In the genomic region with DNA sequence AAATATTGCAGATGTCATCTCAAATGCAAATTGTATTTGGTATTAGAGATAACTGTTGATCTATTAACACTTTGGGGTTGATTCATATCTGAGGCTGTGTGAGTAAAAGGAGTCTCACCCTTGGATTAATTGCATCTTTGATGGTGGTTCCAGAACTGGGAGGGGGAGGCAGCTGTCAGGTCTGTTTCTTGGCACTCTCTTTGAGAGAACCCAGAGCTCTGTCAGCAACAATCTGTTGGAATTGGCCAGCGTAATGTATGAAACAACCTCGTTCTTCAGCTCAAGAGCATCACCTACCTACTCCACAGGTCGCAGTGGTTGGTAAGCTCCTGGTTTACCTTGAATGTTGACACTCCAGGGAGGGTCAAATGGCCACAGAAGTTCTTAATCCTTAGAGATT, we compare ENCODE assay signal across 25 cellular contexts.
DNase-seq lines count a peak whose midpoint lies in the region; ATAC-seq lines count a peak whose summit lies in the region.
"Had no signal": no experiment of that assay in that cellular context is flagged by ENCODE, and none has a peak within 500 bp of the region (broad histone marks: within the 10 kb centered on the region; RNA-seq: fewer than 3 reads in every experiment).

No MANE protein-coding gene starts in this region.

- H3K79me1 ChIP-seq in trophoblast cell (ENCODE audit: low read length): no peaks in the 10 kb centered on the region

- no peak overlapping the region for H4K12ac ChIP-seq in trophoblast cell (ENCODE audit: low read depth, low read length)

- no peak for ATAC-seq in GM18519 (IDR thresholded peaks at IDR 0.05; ENCODE audit: low FRiP score, unreplicated experiment)

- no peak overlapping the region for H3K9ac ChIP-seq in trophoblast cell (ENCODE audit: low read length)

- H3K36me3 ChIP-seq in trophoblast cell (ENCODE audit: control insufficient read depth in 1 of 2, insufficient read depth in 2 of 2, low read length in 2 of 2): no peaks in the 10 kb centered on the region

- no peak overlapping the region for H4K91ac ChIP-seq in trophoblast cell (ENCODE audit: low read depth, low read length)

- WGBS in trophoblast cell (ENCODE audit: extremely low coverage, insufficient coverage, insufficient read length): no CpG with 5 or more reads among the region's 3 CpGs

- H2BK12ac ChIP-seq in trophoblast cell (ENCODE audit: low read length): no peak overlapping the region

- H2BK5ac ChIP-seq in trophoblast cell (ENCODE audit: low read depth, low read length, poor library complexity): no peak overlapping the region

- no peak overlapping the region for H2AK5ac ChIP-seq in trophoblast cell (ENCODE audit: low read length)

- no peaks in the 10 kb centered on the region for H3K9me3 ChIP-seq in trophoblast cell (ENCODE audit: insufficient read depth, low read depth, low read length)

- no peak overlapping the region for H3K4me2 ChIP-seq in trophoblast cell (ENCODE audit: low read length)
- H3K4me2 ChIP-seq: PC-9 had no signal

- H3K4me1 ChIP-seq in trophoblast cell (ENCODE audit: control insufficient read depth in 1 of 2, insufficient read depth in 2 of 2, low read length in 2 of 2): no peaks in the 10 kb centered on the region

- DNase-seq in DMS 273 (lab: John Stamatoyannopoulos, UW; ENCODE audit: unreplicated experiment) (peak; percentile 55), DMS 273 treated with DMSO at 0.1 percent for 48 hours (lab: John Stamatoyannopoulos, UW) (no peak), NCI-H446 (lab: John Stamatoyannopoulos, UW) (peak; percentile 21 to 53), SK-N-DZ (ENCODE audit: low spot score) (peak; percentile 57), trophoblast cell (no peak), HT-29 (ENCODE audit: low spot score) (no peak)
- DNase-seq: Calu3; CD8-positive, alpha-beta memory T cell; DMS53; EL; GF-D8; HCEC 1CT; KBM-7; MV-4-11; NCI-H1105; NCI-H146; NCI-H2029; NCI-H345; NCI-H526 treated with DMSO at 0.1 percent for 48 hours; PC-9; Right ventricle myocardium superior; RPMI8226; SW 1271 had no signal

- H3K23ac ChIP-seq in trophoblast cell (ENCODE audit: low read length): peak overlapping the region; percentile 85

- H2BK120ac ChIP-seq in trophoblast cell (ENCODE audit: insufficient read depth, low read length, poor library complexity): no peak overlapping the region

- H3K18ac ChIP-seq in trophoblast cell (ENCODE audit: low read length): no peak overlapping the region

- no peak overlapping the region for H3K4me3 ChIP-seq in trophoblast cell (ENCODE audit: low read depth, low read length)
- H3K4me3 ChIP-seq: PC-9 had no signal

- no peak overlapping the region for H2AFZ ChIP-seq in trophoblast cell (ENCODE audit: insufficient read depth, low read length, poor library complexity)
- H2AFZ ChIP-seq: PC-9 had no signal

- no peak overlapping the region for H3K14ac ChIP-seq in trophoblast cell (ENCODE audit: low read length)

- H4K8ac ChIP-seq in trophoblast cell (ENCODE audit: low read depth, low read length): no peak overlapping the region

- H3K27ac ChIP-seq in trophoblast cell (ENCODE audit: low read depth, low read length): no peak overlapping the region
- H3K27ac ChIP-seq: 22Rv1, PC-9 had no signal

- H3K27me3 ChIP-seq in trophoblast cell (ENCODE audit: insufficient read depth, low read length): no peaks in the 10 kb centered on the region

- no peak overlapping the region for H3K4ac ChIP-seq in trophoblast cell (ENCODE audit: low read depth, low read length)

- H3K79me2 ChIP-seq in trophoblast cell (ENCODE audit: control insufficient read depth, insufficient read depth, low read length, poor library complexity): no peaks in the 10 kb centered on the region

Comparison
In these comparisons a context has a peak if more than half of its experiments do, and no peak if none do; other contexts are left out.
1. DNase-seq: peak in DMS 273 (single experiment), NCI-H446 (2 of 2) and SK-N-DZ (single experiment); none in DMS 273 treated with DMSO at 0.1 percent for 48 hours (single experiment), trophoblast cell (0 of 2) and HT-29 (single experiment).